23 cellular contexts compared by ENCODE assay signal in genomic region chr10:46514431-46514861, GRCh38. TPM values are rescaled to one million over a fixed set of nuclear protein-coding genes. Genes with fewer than 3 reads are reported as not detected.
DNase-seq lines count a peak whose midpoint lies in the region; ATAC-seq, FAIRE-seq and TF ChIP-seq lines count a peak whose summit lies in the region.
"Had no signal": no experiment of that assay in that cellular context is flagged by ENCODE, and none has a peak within 500 bp of the region (broad histone marks: within the 10 kb centered on the region; RNA-seq: fewer than 3 reads in every experiment).

No MANE protein-coding gene starts in this region.

- H3K9me1 ChIP-seq in IMR-90 (ENCODE audit: insufficient read depth, low read length): peaks cover 16% of the 10 kb centered on the region

- dilution Hi-C loops in IMR-90 (cut with HindIII; ENCODE audit: low sequenced_read_pairs, unreplicated experiment): no loop called here

- H2BK20ac ChIP-seq in IMR-90 (ENCODE audit: low read depth, low read length): no peak overlapping the region; the same call in 1 of the 2 replicates
- no peak overlapping the region; the same call in 1 of the 2 replicates for H2BK20ac ChIP-seq in H1 (ENCODE audit: low read length)

- no peak overlapping the region for H4K5ac ChIP-seq in IMR-90 (ENCODE audit: low read depth, low read length)
- H4K5ac ChIP-seq in H1 (ENCODE audit: insufficient read length, low read depth, low read length): no peak overlapping the region

- H3K27ac ChIP-seq in IMR-90 (ENCODE audit: insufficient read depth, low read length): no peak overlapping the region
- H3K27ac ChIP-seq in H1 (ENCODE audit: low read depth, low read length): no peak overlapping the region
- H3K27ac ChIP-seq: BLaER1, gastrocnemius medialis, SJCRH30 had no signal

- TF ChIP-seq CTCF in IMR-90 (conservative IDR thresholded peaks at IDR 0.05; ENCODE audit: low read depth, low read length): no peak
- no peak for TF ChIP-seq CTCF in H1 (IDR thresholded peaks at IDR 0.05; ENCODE audit: control extremely low read depth in 1 of 3, insufficient read depth in 1 of 3, low read depth in 1 of 3, low read length in 3 of 3)

- peak overlapping the region; percentile 6 for H2AFZ ChIP-seq in IMR-90 (replicated peaks; ENCODE audit: low read length, poor library complexity)
- H2AFZ ChIP-seq in H1 (ENCODE audit: low read length): no peak overlapping the region

- no peak overlapping the region for H2BK12ac ChIP-seq in H1 (ENCODE audit: low read depth, low read length)

- 83% methylated on average over 6 of the region's 6 CpGs; no CpG with 5 or more reads in 1 of the 2 experiments for WGBS in IMR-90 (ENCODE audit: extremely low coverage in 2 of 2, insufficient read length in 1 of 2), 2 experiments
- 77% methylated on average over 6 of the region's 6 CpGs; no CpG with 5 or more reads in 1 of the 2 experiments for WGBS in H1 (ENCODE audit: extremely low coverage in 1 of 2, insufficient coverage in 1 of 2, insufficient read length in 1 of 2, insufficient replicate concordance in 2 of 2, low coverage in 1 of 2, low lambda C conversion rate in 2 of 2, missing lambda C conversion rate in 1 of 2), 2 experiments

- H3K18ac ChIP-seq in IMR-90 (ENCODE audit: low read depth, low read length): no peak overlapping the region
- H3K18ac ChIP-seq in H1 (ENCODE audit: extremely low read depth, low read length): no peak overlapping the region

- CTCF ChIA-PET in IMR-90 (lab: Yijun Ruan, JAX): no interaction called here
- CTCF ChIA-PET in H1 (lab: Charles Lee; ENCODE audit: partially characterized antibody): interaction anchor here (1.1 to 4.4 kb wide), 3 partner anchors 9 to 30 kb away, joined by 3 to 29 read pairs (median 4); no protein-coding TSS in a partner anchor

- no peak for TF ChIP-seq EP300 in H1 (IDR thresholded peaks at IDR 0.05; ENCODE audit: borderline replicate concordance in 1 of 2, low read depth in 2 of 2, low read length in 2 of 2)

- 0 out of 2 replicates have a peak overlapping the region, but pooled peaks have one; percentile 5 for H2AK5ac ChIP-seq in IMR-90 (ENCODE audit: low read depth, low read length)
- H2AK5ac ChIP-seq in H1 (ENCODE audit: low read depth, low read length): no peak overlapping the region

- POLR2A ChIA-PET in IMR-90 (lab: Charles Lee; ENCODE audit: unreplicated experiment): no interaction called here
- POLR2A ChIA-PET in H1 (lab: Charles Lee; ENCODE audit: partially characterized antibody): no interaction called here

- H3K4me2 ChIP-seq in IMR-90 (ENCODE audit: low read depth, low read length) (no peak overlapping the region), H1 (ENCODE audit: insufficient read depth in 1 of 2, low read depth in 2 of 2, low read length in 2 of 2) (no peak overlapping the region)
- H3K4me2 ChIP-seq: BLaER1 had no signal

- H3K27me3 ChIP-seq in IMR-90 (ENCODE audit: control insufficient read depth, insufficient read depth, low read length): no peaks in the 10 kb centered on the region
- H3K27me3 ChIP-seq in H1 (replicated peaks in 1 of 4; ENCODE audit: control insufficient read depth in 3 of 4, extremely low read depth in 1 of 4, insufficient read depth in 3 of 4, low read length in 3 of 4): no peaks in the 10 kb centered on the region
- H3K27me3 ChIP-seq: BLaER1, SJCRH30 had no signal

- H4K8ac ChIP-seq in IMR-90 (ENCODE audit: low read depth in 2 of 2, low read length in 2 of 2) (no peak overlapping the region), H1 (ENCODE audit: extremely low read depth, insufficient read depth, low read length) (peak overlapping the region; percentile 31; the same call in 1 of the 2 replicates)

- BruUV-seq in IMR-90 (replicated peaks; lab: Mats Ljungman, UMichigan): no TSS peak

- no peaks in the 10 kb centered on the region for H3K79me2 ChIP-seq in H1 (ENCODE audit: control insufficient read depth in 1 of 2, insufficient read depth in 2 of 2, low read length in 2 of 2)

- H3K4ac ChIP-seq in IMR-90 (ENCODE audit: low read depth, low read length): no peak overlapping the region
- no peak overlapping the region for H3K4ac ChIP-seq in H1 (replicated peaks; ENCODE audit: insufficient read length, low read depth, low read length)

- H3K79me1 ChIP-seq in IMR-90 (ENCODE audit: low read depth in 1 of 2, low read length in 2 of 2) (no peaks in the 10 kb centered on the region), H1 (ENCODE audit: low read depth, low read length) (peaks cover 2% of the 10 kb centered on the region)

- H2BK120ac ChIP-seq in IMR-90 (ENCODE audit: low read depth, low read length) (no peak overlapping the region; the same call in 1 of the 2 replicates), H1 (replicated peaks; ENCODE audit: low read depth, low read length) (no peak overlapping the region)

- peaks cover 8% of the 10 kb centered on the region for H3K4me1 ChIP-seq in IMR-90 (ENCODE audit: control insufficient read depth, insufficient read depth, low read length)
- H3K4me1 ChIP-seq in H1 (replicated peaks in 1 of 4; ENCODE audit: control insufficient read depth in 3 of 4, insufficient read depth in 4 of 4, low read length in 3 of 4): no peaks in the 10 kb centered on the region
- H3K4me1 ChIP-seq: BLaER1, gastrocnemius medialis had no signal

- FAIRE-seq in H1 (lab: Jason Lieb, UNC): no peak

- H3K14ac ChIP-seq in IMR-90 (replicated peaks; ENCODE audit: low read depth, low read length) (no peak overlapping the region), H1 (ENCODE audit: insufficient read length) (no peak overlapping the region)

- in situ Hi-C loops in IMR-90 (cut with MboI; ENCODE audit: low sequenced_read_pairs): no loop called here

- TF ChIP-seq RAD21 in IMR-90 (IDR thresholded peaks at IDR 0.05; ENCODE audit: low read length): no peak
- no peak for TF ChIP-seq RAD21 in H1 (IDR thresholded peaks at IDR 0.05 in 1 of 2, conservative IDR thresholded peaks at IDR 0.05 in 1 of 2; ENCODE audit: low read depth in 2 of 2, low read length in 2 of 2)

- H3K4me3 ChIP-seq in IMR-90 (ENCODE audit: insufficient read depth, low read depth, low read length) (no peak overlapping the region), H1 (ENCODE audit: extremely low read depth in 1 of 4, insufficient read depth in 2 of 4, low read depth in 3 of 4, low read length in 4 of 4) (no peak overlapping the region)
- H3K4me3 ChIP-seq: BLaER1, gastrocnemius medialis, SJCRH30 had no signal

- ATAC-seq in IMR-90 (ENCODE audit: low read depth): no peak
- no peak for ATAC-seq in sciatic nerve
- ATAC-seq in GM21529 (IDR thresholded peaks at IDR 0.05; ENCODE audit: unreplicated experiment): no peak
- ATAC-seq: gastrocnemius medialis, HCT116 had no signal

- TF ChIP-seq POLR2A in IMR-90 (IDR thresholded peaks at IDR 0.05; ENCODE audit: low read depth, low read length) (no peak), H1 (IDR thresholded peaks at IDR 0.05; ENCODE audit: control extremely low read depth in 1 of 2, low read depth in 2 of 2, low read length in 2 of 2) (no peak)

- H2AK9ac ChIP-seq in IMR-90 (replicated peaks; ENCODE audit: low read depth, low read length, poor library complexity): no peak overlapping the region

- H3K23ac ChIP-seq in IMR-90 (ENCODE audit: low read depth, low read length): no peak overlapping the region
- H3K23ac ChIP-seq in H1 (ENCODE audit: insufficient read length): peak overlapping the region; percentile 22

- H3K36me3 ChIP-seq in IMR-90 (ENCODE audit: control insufficient read depth, insufficient read depth, low read length): no peaks in the 10 kb centered on the region
- no peaks in the 10 kb centered on the region for H3K36me3 ChIP-seq in H1 (ENCODE audit: control insufficient read depth in 2 of 4, insufficient read depth in 4 of 4, low read length in 3 of 4)
- H3K36me3 ChIP-seq: BLaER1, gastrocnemius medialis, SJCRH30 had no signal

- H4K20me1 ChIP-seq in IMR-90 (ENCODE audit: insufficient read depth, low read length) (no peaks in the 10 kb centered on the region), H1 (replicated peaks in 1 of 2; ENCODE audit: control insufficient read depth in 1 of 2, insufficient read depth in 2 of 2, low read length in 2 of 2) (no peaks in the 10 kb centered on the region)
- H4K20me1 ChIP-seq: BLaER1 had no signal

- no peaks in the 10 kb centered on the region for H3K23me2 ChIP-seq in H1 (ENCODE audit: low read depth, low read length)

- H4K91ac ChIP-seq in IMR-90 (ENCODE audit: insufficient read depth, low read depth, low read length) (no peak overlapping the region), H1 (replicated peaks; ENCODE audit: insufficient read length, low read length) (no peak overlapping the region)

- H3K9ac ChIP-seq in IMR-90 (ENCODE audit: low read depth, low read length) (no peak overlapping the region), H1 (replicated peaks in 1 of 4; ENCODE audit: extremely low read depth in 1 of 4, low read depth in 3 of 4, low read length in 3 of 4) (no peak overlapping the region)
- H3K9ac ChIP-seq: BLaER1 had no signal

- H2BK5ac ChIP-seq in IMR-90 (ENCODE audit: low read depth, low read length, poor library complexity, severe bottlenecking): no peak overlapping the region
- no peak overlapping the region for H2BK5ac ChIP-seq in H1 (ENCODE audit: low read depth, low read length)

- intact Hi-C loops in IMR-90 (cut with micrococcal nuclease) (no loop called here), sciatic nerve (cut with DNase I) (no loop called here)

- H3K9me3 ChIP-seq in IMR-90 (ENCODE audit: control insufficient read depth, insufficient read depth, low read length) (no peaks in the 10 kb centered on the region), H1 (ENCODE audit: insufficient read depth in 2 of 2, low read depth in 1 of 2, low read length in 1 of 2) (no peaks in the 10 kb centered on the region)
- H3K9me3 ChIP-seq: BLaER1, gastrocnemius medialis, SJCRH30 had no signal

- no peak overlapping the region; the same call in 2 of the 3 replicates for H2BK15ac ChIP-seq in IMR-90 (ENCODE audit: low read depth, low read length)
- H2BK15ac ChIP-seq in H1 (ENCODE audit: low read length): no peak overlapping the region

- no peak overlapping the region for H3K56ac ChIP-seq in IMR-90 (ENCODE audit: extremely low read depth, insufficient read depth, low read length)
- no peak overlapping the region for H3K56ac ChIP-seq in H1 (replicated peaks; ENCODE audit: insufficient read length, low read depth, low read length)

- peak; percentile 62 for DNase-seq in activated effector memory CD4-positive, alpha-beta T cell treated with anti-CD3 and anti-CD28 coated beads, Interleukin-2, amount 50 U/mL, for 16 hours
- no peak for DNase-seq in activated effector memory CD4-positive, alpha-beta T cell treated with Interleukin-2 at 50 U/mL for 16 hours
- DNase-seq in IMR-90 (no peak), H1 (ENCODE audit: low read depth in 1 of 2, low spot score in 2 of 2) (peak in 1 of 2 experiments; percentile 45), sciatic nerve (ENCODE audit: low spot score) (peak; percentile 54), NCI-H2029 (lab: John Stamatoyannopoulos, UW) (no peak), GM03348 (ENCODE audit: low spot score) (no peak)
- DNase-seq: amniotic stem cell, caudate nucleus, gastrocnemius medialis, Kasumi-1, kidney glomerular epithelial cell, midbrain, NCI-H1930, NCI-H226, SJCRH30 had no signal

RNA-seq across cellular contexts. Expression of gene GPRIN2, which starts 42.0 kb away (rescaled TPM):
- total RNA-seq in IMR-90 (2012; rRNA removed) (under 0.01 TPM in 1 of 2 replicates, not detected in the other), sciatic nerve (2.0 TPM)
- polyA plus RNA-seq in IMR-90 (2012; rRNA removed) (not detected in 2 replicates), H1 (2011; rRNA removed) (14.3 and 19.7 TPM in 2 replicates)
- polyA plus RNA-seq in IMR-90 (2012; cell fraction: cytosol; rRNA removed): not detected in 2 replicates
- 0.11 and 0.37 TPM in 2 replicates for polyA plus RNA-seq in IMR-90 (2012; cell fraction: nucleus; rRNA removed; ENCODE audit: low replicate concordance)
- total RNA-seq in H1 (2021; fragmentation: NEBNext Ultra II Directional; extraction: Animal tissue kit (Norgen Biotek cat#: 25700)): 17.8 and 18.6 TPM in 2 replicates
- 15.7 TPM for polyA plus RNA-seq in H1 (2011; cell fraction: cytosol; rRNA removed)
- polyA plus RNA-seq in H1 (2011; cell fraction: nucleus; rRNA removed): 60.7 TPM
- 5.2 to 15.3 TPM (median 12.7 TPM) in 4 replicates for polyA plus RNA-seq in H1 (2012, experiment 1 of 2)
- 10.9 TPM for polyA plus RNA-seq in H1 (2012, experiment 2 of 2)
- polyA plus RNA-seq in H1 (2013, experiment 1 of 2): 5.4 TPM
- polyA plus RNA-seq in H1 (2013, experiment 2 of 2): 4.6 TPM
- polyA minus RNA-seq in H1 (2011; rRNA and poly(A)+ RNA removed): 10.2 and 12.8 TPM in 2 replicates
- polyA minus RNA-seq in H1 (2011; cell fraction: cytosol; rRNA and poly(A)+ RNA removed): 18.2 TPM
- polyA minus RNA-seq in H1 (2011; cell fraction: nucleus; rRNA and poly(A)+ RNA removed): 42.1 TPM
- total RNA-seq: gastrocnemius medialis; pulmonary artery endothelial cell; SJCRH30; subcutaneous adipose tissue; T-helper 1 cell treated with Interleukin-12 subunit alpha and Interleukin-12 subunit beta and Interleukin-4 antibody, amounts not matched to agents 30 ng/mL and 1 ng/mL, for 36 hours had no signal

RNA-seq across cellular contexts. Expression of gene NPY4R, which starts 48.7 kb away (rescaled TPM):
- total RNA-seq in IMR-90 (2012; rRNA removed): 0.83 and 1.1 TPM in 2 replicates
- polyA plus RNA-seq in IMR-90 (2012; rRNA removed): 0.56 and 0.57 TPM in 2 replicates
- polyA plus RNA-seq in IMR-90 (2012; cell fraction: cytosol; rRNA removed): 0.30 and 0.44 TPM in 2 replicates
- polyA plus RNA-seq in IMR-90 (2012; cell fraction: nucleus; rRNA removed; ENCODE audit: low replicate concordance): 0.14 and 0.23 TPM in 2 replicates
- total RNA-seq in H1 (2021; fragmentation: NEBNext Ultra II Directional; extraction: Animal tissue kit (Norgen Biotek cat#: 25700)): not detected in 2 replicates
- polyA plus RNA-seq in H1 (2011; rRNA removed): 0.03 and 0.15 TPM in 2 replicates
- 0.06 TPM for polyA plus RNA-seq in H1 (2011; cell fraction: cytosol; rRNA removed)
- not detected for polyA plus RNA-seq in H1 (2011; cell fraction: nucleus; rRNA removed)
- polyA plus RNA-seq in H1 (2012, experiment 1 of 2): 0.16 TPM in 1 of 4 replicates, not detected in the others
- polyA plus RNA-seq in H1 (2012, experiment 2 of 2): not detected
- 0.08 TPM for polyA plus RNA-seq in H1 (2013, experiment 1 of 2)
- polyA plus RNA-seq in H1 (2013, experiment 2 of 2): 0.06 TPM
- 0.35 and 0.98 TPM in 2 replicates for polyA minus RNA-seq in H1 (2011; rRNA and poly(A)+ RNA removed)
- polyA minus RNA-seq in H1 (2011; cell fraction: cytosol; rRNA and poly(A)+ RNA removed): 0.81 TPM
- polyA minus RNA-seq in H1 (2011; cell fraction: nucleus; rRNA and poly(A)+ RNA removed): 0.60 TPM
- not detected for total RNA-seq in sciatic nerve
- total RNA-seq: gastrocnemius medialis; neural crest cell; pulmonary artery endothelial cell; SJCRH30; T-helper 1 cell treated with Interleukin-12 subunit alpha and Interleukin-12 subunit beta and Interleukin-4 antibody, amounts not matched to agents 30 ng/mL and 1 ng/mL, for 36 hours had no signal

Comparison
In these comparisons a context has a peak if more than half of its experiments do, and no peak if none do; other contexts are left out.
1. DNase-seq: peak in activated effector memory CD4-positive, alpha-beta T cell treated with anti-CD3 and anti-CD28 coated beads, Interleukin-2, amount 50 U/mL, for 16 hours (single experiment) and sciatic nerve (single experiment); none in activated effector memory CD4-positive, alpha-beta T cell treated with Interleukin-2 at 50 U/mL for 16 hours (single experiment), IMR-90 (single experiment), NCI-H2029 (single experiment) and GM03348 (single experiment).